20 cellular contexts compared by ENCODE assay signal in the genomic region with DNA sequence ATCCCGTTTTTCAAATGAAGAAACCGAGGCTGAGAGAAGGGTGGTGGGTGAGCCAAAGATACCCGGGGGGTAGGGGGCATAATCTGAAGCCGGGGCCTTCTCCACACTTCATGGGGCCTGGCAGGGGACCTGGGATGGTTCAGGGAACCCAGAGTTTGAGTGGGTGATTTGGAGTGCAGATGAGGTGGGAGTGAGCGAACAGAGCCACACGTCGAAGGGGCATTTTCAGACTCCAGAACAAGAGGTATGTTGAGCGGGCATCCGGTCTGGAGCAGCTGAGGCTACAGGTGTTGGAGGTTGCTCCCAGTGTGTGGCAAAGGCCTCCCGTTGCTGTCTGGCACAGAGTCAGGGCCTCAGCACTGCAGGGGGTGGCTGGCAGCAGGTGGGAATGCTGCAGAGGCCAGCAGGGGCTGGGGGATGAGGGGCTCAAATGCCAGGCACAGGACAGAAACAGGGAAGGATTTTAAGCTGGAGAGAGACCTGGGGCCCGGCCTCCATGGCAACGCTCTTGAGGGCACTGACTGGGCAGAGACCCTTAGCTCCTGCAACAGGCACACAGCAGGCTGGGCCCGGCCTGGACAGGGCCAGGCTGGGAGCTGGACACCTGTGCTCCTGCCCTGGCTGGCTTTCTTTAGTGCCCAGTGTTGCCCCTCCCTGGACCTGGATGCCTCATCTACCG. TPM values are rescaled to one million over a fixed set of nuclear protein-coding genes. Genes with fewer than 3 reads are reported as not detected.
DNase-seq lines count a peak whose midpoint lies in the region; ATAC-seq and TF ChIP-seq lines count a peak whose summit lies in the region.
"Had no signal": no experiment of that assay in that cellular context is flagged by ENCODE, and none has a peak within 500 bp of the region (broad histone marks: within the 10 kb centered on the region; RNA-seq: fewer than 3 reads in every experiment).

No MANE protein-coding gene starts in this region.

- H3K9me3 ChIP-seq in WERI-Rb-1 (ENCODE audit: severe bottlenecking): no peaks in the 10 kb centered on the region
- H3K9me3 ChIP-seq in BE2C: no peaks in the 10 kb centered on the region
- H3K9me3 ChIP-seq: breast epithelium, Caco-2, left lung, thoracic aorta had no signal

- TF ChIP-seq CTCF in CD14-positive monocyte (IDR thresholded peaks at IDR 0.05) (no peak), GM13977 (IDR thresholded peaks at IDR 0.05; ENCODE audit: extremely low read depth, insufficient read depth, missing control alignments) (no peak), WERI-Rb-1 (IDR thresholded peaks at IDR 0.05; ENCODE audit: low read depth, low read length) (no peak), BE2C (IDR thresholded peaks at IDR 0.05; ENCODE audit: low read depth, low read length) (no peak)

- in situ Hi-C loops in GM13977 (cut with MboI; ENCODE audit: low pct_unique_long_range_greater_than_20kb, low sequenced_read_pairs, unreplicated experiment): no loop called here

- H3K4me1 Mint-ChIP-seq in CD14-positive monocyte: no peaks in the 10 kb centered on the region
- H3K4me1 Mint-ChIP-seq in activated T-cell treated with anti-CD3 and anti-CD28 coated beads, Interleukin-2, amount 50 U/mL, for 24 hours (ENCODE audit: low read depth): no peaks in the 10 kb centered on the region
- H3K4me1 Mint-ChIP-seq: activated CD4-positive, alpha-beta memory T cell treated with anti-CD3 and anti-CD28 coated beads, Interleukin-2, amount 10 ng/mL, durations not matched to agents 7 days and 5 days; activated naive CD8-positive, alpha-beta T cell treated with anti-CD3 and anti-CD28 coated beads, Interleukin-2, amount 10 ng/mL, durations not matched to agents 7 days and 5 days; IgD-negative memory B cell had no signal

- peak overlapping the region; percentile 91 for H3K27ac ChIP-seq in WERI-Rb-1
- H3K27ac ChIP-seq: breast epithelium, dorsolateral prefrontal cortex, left lung, thoracic aorta had no signal

- peaks cover 0 to 1% (median 0%) of the 10 kb centered on the region in 7 donors for H3K9me3 Mint-ChIP-seq in CD14-positive monocyte
- no peaks in the 10 kb centered on the region for H3K9me3 Mint-ChIP-seq in activated T-cell treated with anti-CD3 and anti-CD28 coated beads, Interleukin-2, amount 50 U/mL, for 24 hours
- H3K9me3 Mint-ChIP-seq: activated CD4-positive, alpha-beta memory T cell treated with anti-CD3 and anti-CD28 coated beads, Interleukin-2, amount 10 ng/mL, durations not matched to agents 7 days and 5 days; activated naive CD8-positive, alpha-beta T cell treated with anti-CD3 and anti-CD28 coated beads, Interleukin-2, amount 10 ng/mL, durations not matched to agents 7 days and 5 days; activated T-helper 1 cell treated with anti-CD3 and anti-CD28 coated beads, Interleukin-12 subunit alpha, Interleukin-12 subunit beta, Interleukin-2, Interleukin-4 antibody, amounts not matched to agents 30 ng/mL and 10 ng/mL and 1 ng/mL, durations not matched to agents 14 hours and 24 hours and 36 hours; GM23338 had no signal

- peaks cover 58% of the 10 kb centered on the region for H3K4me1 ChIP-seq in BE2C
- H3K4me1 ChIP-seq: left lung had no signal

- no peaks in the 10 kb centered on the region for H3K27me3 ChIP-seq in WERI-Rb-1 (ENCODE audit: insufficient read depth, low read depth, severe bottlenecking)
- no peaks in the 10 kb centered on the region for H3K27me3 ChIP-seq in BE2C
- H3K27me3 ChIP-seq: breast epithelium, left lung had no signal

- ATAC-seq in GM21619 (IDR thresholded peaks at IDR 0.05; ENCODE audit: unreplicated experiment): no peak
- ATAC-seq: GM23338 had no signal

- H3K36me3 ChIP-seq in WERI-Rb-1 (no peaks in the 10 kb centered on the region), BE2C (no peaks in the 10 kb centered on the region)
- H3K36me3 ChIP-seq: breast epithelium, left lung, thoracic aorta had no signal

- H3K4me3 ChIP-seq in WERI-Rb-1 (ENCODE audit: low read depth, low read length) (no peak overlapping the region), BE2C (ENCODE audit: low read depth, low read length) (no peak overlapping the region)
- H3K4me3 ChIP-seq: breast epithelium, dorsolateral prefrontal cortex, GM23338, left lung, thoracic aorta had no signal

- no peaks in the 10 kb centered on the region for H3K36me3 Mint-ChIP-seq in CD14-positive monocyte
- no peaks in the 10 kb centered on the region for H3K36me3 Mint-ChIP-seq in activated T-cell treated with anti-CD3 and anti-CD28 coated beads, Interleukin-2, amount 50 U/mL, for 24 hours (ENCODE audit: low read depth)
- H3K36me3 Mint-ChIP-seq: activated naive CD8-positive, alpha-beta T cell treated with anti-CD3 and anti-CD28 coated beads, Interleukin-2, amount 10 ng/mL, durations not matched to agents 7 days and 5 days had no signal

- intact Hi-C loops in CD14-positive monocyte (cut with micrococcal nuclease): loop anchor here (10.0 kb wide), 2 partner anchors 355 to 455 kb away; no protein-coding TSS in a partner anchor

- peak overlapping the region in 1 of 7 donors; percentile 23 for H3K27ac Mint-ChIP-seq in CD14-positive monocyte
- no peak overlapping the region for H3K27ac Mint-ChIP-seq in activated T-cell treated with anti-CD3 and anti-CD28 coated beads, Interleukin-2, amount 50 U/mL, for 24 hours
- H3K27ac Mint-ChIP-seq: activated CD4-positive, alpha-beta memory T cell treated with anti-CD3 and anti-CD28 coated beads, Interleukin-2, amount 10 ng/mL, durations not matched to agents 7 days and 5 days; activated naive CD8-positive, alpha-beta T cell treated with anti-CD3 and anti-CD28 coated beads, Interleukin-2, amount 10 ng/mL, durations not matched to agents 7 days and 5 days; activated T-helper 1 cell treated with anti-CD3 and anti-CD28 coated beads, Interleukin-12 subunit alpha, Interleukin-12 subunit beta, Interleukin-2, Interleukin-4 antibody, amounts not matched to agents 30 ng/mL and 10 ng/mL and 1 ng/mL, durations not matched to agents 14 hours and 24 hours and 36 hours; GM23338; IgD-negative memory B cell had no signal

- DNase-seq in CD14-positive monocyte (ENCODE audit: low spot score) (peak; percentile 29), GM13977 (ENCODE audit: low spot score) (peak; percentile 22), NCI-H2171 treated with DMSO at 0.1 percent for 48 hours (lab: John Stamatoyannopoulos, UW) (peak; percentile 67), WERI-Rb-1 (no peak), BE2C (no peak)
- no peak for DNase-seq in activated T-cell treated with anti-CD3 and anti-CD28 coated beads, Interleukin-2, amount 50 U/mL, for 24 hours
- DNase-seq in activated CD4-positive, alpha-beta T cell treated with anti-CD3 and anti-CD28 coated beads, Interleukin-2, amount 50 U/mL, for 48 hours: no peak
- DNase-seq: activated CD4-positive, alpha-beta memory T cell treated with anti-CD3 and anti-CD28 coated beads, Interleukin-2, amount 10 ng/mL, durations not matched to agents 7 days and 5 days; activated naive CD8-positive, alpha-beta T cell treated with anti-CD3 and anti-CD28 coated beads, Interleukin-2, amount 10 ng/mL, durations not matched to agents 7 days and 5 days; Caco-2; GF-D8; NCI-H526 treated with DMSO at 0.1 percent for 48 hours had no signal

- peaks cover 0 to 2% (median 2%) of the 10 kb centered on the region in 3 donors for H3K27me3 Mint-ChIP-seq in CD14-positive monocyte (ENCODE audit: low read depth in 3 of 3)
- peaks cover 5% of the 10 kb centered on the region for H3K27me3 Mint-ChIP-seq in activated T-cell treated with anti-CD3 and anti-CD28 coated beads, Interleukin-2, amount 50 U/mL, for 24 hours
- H3K27me3 Mint-ChIP-seq: activated naive CD8-positive, alpha-beta T cell treated with anti-CD3 and anti-CD28 coated beads, Interleukin-2, amount 10 ng/mL, durations not matched to agents 7 days and 5 days had no signal

- no peak overlapping the region for H3K4me3 Mint-ChIP-seq in CD14-positive monocyte
- H3K4me3 Mint-ChIP-seq in activated T-cell treated with anti-CD3 and anti-CD28 coated beads, Interleukin-2, amount 50 U/mL, for 24 hours: no peak overlapping the region
- H3K4me3 Mint-ChIP-seq: activated CD4-positive, alpha-beta memory T cell treated with anti-CD3 and anti-CD28 coated beads, Interleukin-2, amount 10 ng/mL, durations not matched to agents 7 days and 5 days; activated naive CD8-positive, alpha-beta T cell treated with anti-CD3 and anti-CD28 coated beads, Interleukin-2, amount 10 ng/mL, durations not matched to agents 7 days and 5 days; activated T-helper 1 cell treated with anti-CD3 and anti-CD28 coated beads, Interleukin-12 subunit alpha, Interleukin-12 subunit beta, Interleukin-2, Interleukin-4 antibody, amounts not matched to agents 30 ng/mL and 10 ng/mL and 1 ng/mL, durations not matched to agents 14 hours and 24 hours and 36 hours; GM23338 had no signal

RNA-seq across cellular contexts. Expression of a gene that starts 46.2 kb away (rescaled TPM):
- polyA plus RNA-seq in CD14-positive monocyte: under 1 TPM; 0.09 to 0.24 TPM
- polyA plus RNA-seq in BE2C (2012; ENCODE audit: insufficient read depth, insufficient read length, low read depth): 1.8 TPM
- polyA plus RNA-seq: IgD-negative memory B cell had no signal

Comparison
In these comparisons a context has a peak if more than half of its experiments do, and no peak if none do; other contexts are left out.
1. DNase-seq: peak in CD14-positive monocyte (single experiment), GM13977 (single experiment) and NCI-H2171 treated with DMSO at 0.1 percent for 48 hours (single experiment); none in WERI-Rb-1 (single experiment), activated T-cell treated with anti-CD3 and anti-CD28 coated beads, Interleukin-2, amount 50 U/mL, for 24 hours (single experiment), activated CD4-positive, alpha-beta T cell treated with anti-CD3 and anti-CD28 coated beads, Interleukin-2, amount 50 U/mL, for 48 hours (0 of 2) and BE2C (single experiment).